In the genomic region with DNA sequence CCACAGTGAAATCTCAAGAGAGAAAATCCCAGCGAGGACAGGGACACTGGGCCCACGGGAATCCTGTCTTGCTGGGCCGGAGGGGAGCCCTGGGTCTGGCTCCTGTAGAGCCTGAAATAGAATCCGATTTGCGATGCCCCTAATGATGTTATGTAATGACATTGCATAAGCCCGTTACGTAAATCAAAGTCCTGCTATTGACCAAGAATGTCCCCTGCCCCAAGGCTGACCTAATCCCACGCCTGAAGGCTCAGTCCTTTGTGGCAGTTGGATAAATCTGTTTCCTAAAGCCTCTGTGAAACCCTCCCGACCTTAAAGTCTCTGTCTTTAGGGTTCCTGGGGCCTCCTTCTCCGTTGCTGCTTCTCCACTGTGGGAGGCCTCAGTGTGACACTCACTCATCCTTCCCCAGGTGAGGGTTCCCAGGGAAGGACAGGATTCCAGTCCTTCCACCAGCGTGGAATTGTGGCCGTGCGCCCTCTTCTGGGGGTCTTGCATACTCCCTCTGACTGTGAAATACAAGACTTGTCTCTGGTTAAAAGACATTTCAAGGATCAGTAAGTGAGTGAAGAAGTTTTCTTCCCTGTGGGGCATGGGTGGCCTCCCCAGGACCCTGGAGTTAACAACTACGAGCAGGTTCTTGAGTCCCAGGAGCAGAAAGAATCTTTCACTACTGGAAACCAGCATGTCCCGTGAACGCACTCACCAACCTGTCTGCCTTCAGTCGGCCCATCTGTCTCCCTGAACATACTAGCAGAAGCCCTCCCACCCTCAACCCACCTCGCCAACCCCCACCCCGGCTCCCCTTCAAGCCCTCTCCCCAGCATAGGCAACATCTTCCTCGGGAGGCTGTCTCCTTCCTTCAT, we compare ENCODE assay signal across 8 cellular contexts. TPM values are rescaled to one million over a fixed set of nuclear protein-coding genes. Genes with fewer than 3 reads are reported as not detected.
DNase-seq lines count a peak whose midpoint lies in the region; ATAC-seq and TF ChIP-seq lines count a peak whose summit lies in the region.

No MANE protein-coding gene starts in this region.

- peaks cover 10% of the 10 kb centered on the region for H3K27me3 Mint-ChIP-seq in neural crest cell (ENCODE audit: low read depth)

- peak; percentile 19 for TF ChIP-seq CTCF in coronary artery (IDR thresholded peaks at IDR 0.05)
- TF ChIP-seq CTCF in neural crest cell (conservative IDR thresholded peaks at IDR 0.05): peak; percentile 72

- H3K36me3 Mint-ChIP-seq in neural crest cell (ENCODE audit: low read depth): no peaks in the 10 kb centered on the region

- H3K27ac ChIP-seq in coronary artery: no peak overlapping the region

- H3K4me3 ChIP-seq in coronary artery: no peak overlapping the region

- no peak overlapping the region for H3K4me3 Mint-ChIP-seq in neural crest cell

- ATAC-seq in GM21529 (IDR thresholded peaks at IDR 0.05; ENCODE audit: unreplicated experiment) (no peak), GM18873 (IDR thresholded peaks at IDR 0.05; ENCODE audit: low FRiP score, unreplicated experiment) (no peak), GM19452 (IDR thresholded peaks at IDR 0.05; ENCODE audit: unreplicated experiment) (no peak)

- DNase-seq in DMS53 treated with DMSO at 0.1 percent for 48 hours (lab: John Stamatoyannopoulos, UW; ENCODE audit: unreplicated experiment): peak; percentile 35
- DNase-seq in M059J (ENCODE audit: low read depth): peak; percentile 27
- no peak for DNase-seq in coronary artery (ENCODE audit: low spot score)
- peak; percentile 67 for DNase-seq in neural crest cell (ENCODE audit: low read depth, low spot score)
- DNase-seq in NCI-H2107 treated with DMSO at 0.1 percent for 48 hours (lab: John Stamatoyannopoulos, UW; ENCODE audit: unreplicated experiment): no peak

- H3K9me3 Mint-ChIP-seq in neural crest cell: no peaks in the 10 kb centered on the region

- H3K4me1 Mint-ChIP-seq in neural crest cell: peaks cover 18% of the 10 kb centered on the region

- H3K27ac Mint-ChIP-seq in neural crest cell (ENCODE audit: unreplicated experiment): no peak overlapping the region

RNA-seq across cellular contexts. Expression of gene ZNF467, which starts 19.8 kb away (rescaled TPM):
- 0.96 TPM in 1 of 2 replicates, not detected in the other for total RNA-seq in M059J (2014; rRNA removed; shearing (Covaris generic))
- 1.9 and 2.3 TPM in 2 replicates for total RNA-seq in neural crest cell

Comparison
In these comparisons a context has a peak if more than half of its experiments do, and no peak if none do; other contexts are left out.
1. DNase-seq: peak in DMS53 treated with DMSO at 0.1 percent for 48 hours (single experiment), M059J (single experiment) and neural crest cell (single experiment); none in coronary artery (single experiment) and NCI-H2107 treated with DMSO at 0.1 percent for 48 hours (single experiment).